In genomic region chr7:151820486-151821105, GRCh38 we compare ENCODE assay signal across 22 cellular contexts. TPM values are rescaled to one million over a fixed set of nuclear protein-coding genes. Genes with fewer than 3 reads are reported as not detected.
DNase-seq lines count a peak whose midpoint lies in the region; ATAC-seq and TF ChIP-seq lines count a peak whose summit lies in the region.
"Had no signal": no experiment of that assay in that cellular context is flagged by ENCODE, and none has a peak within 500 bp of the region (broad histone marks: within the 10 kb centered on the region; RNA-seq: fewer than 3 reads in every experiment).

No MANE protein-coding gene starts in this region.

- H3K4me3 ChIP-seq in CD4-positive, CD25-positive, alpha-beta regulatory T cell (ENCODE audit: low read depth, low read length) = no peak overlapping the region
- no peak overlapping the region for H3K4me3 ChIP-seq in hepatocyte
- H3K4me3 ChIP-seq in osteoblast (ENCODE audit: insufficient read depth, low read length) = no peak overlapping the region
- H3K4me3 ChIP-seq: GM23248, PC-9 had no signal

- no peak overlapping the region for H2AFZ ChIP-seq in hepatocyte
- no peak overlapping the region for H2AFZ ChIP-seq in osteoblast (ENCODE audit: low read length)
- H2AFZ ChIP-seq: GM23248, PC-9 had no signal

- DNase-seq in CD4-positive, CD25-positive, alpha-beta regulatory T cell = no peak
- no peak for DNase-seq in hepatocyte (ENCODE audit: low spot score)
- peak; percentile 65 for DNase-seq in osteoblast (ENCODE audit: insufficient read length, low spot score, missing footprints)
- no peak for DNase-seq in T-cell
- no peak for DNase-seq in stimulated activated naive CD8-positive, alpha-beta T cell treated with anti-CD3 and anti-CD28 coated beads, Interleukin-15, Interleukin-2, amounts not matched to agents 100 U/mL and 50 U/mL, for 24 hours
- no peak for DNase-seq in activated CD4-positive, alpha-beta T cell treated with anti-CD3 and anti-CD28 coated beads, Interleukin-2, amount 50 U/mL, for 4 hours
- DNase-seq: CD4-positive, alpha-beta memory T cell; COR-L47; DMS53; GM23248; H9; MM.1S; NCI-H2029; NCI-H446 treated with DMSO at 0.1 percent for 48 hours; NCI-H526; PC-9; RPMI8226; SHP77 had no signal

- no peaks in the 10 kb centered on the region for H4K20me1 ChIP-seq in hepatocyte (ENCODE audit: insufficient read depth, poor library complexity, severe bottlenecking)
- no peaks in the 10 kb centered on the region for H4K20me1 ChIP-seq in osteoblast (ENCODE audit: insufficient read depth, low read length)

- no peaks in the 10 kb centered on the region for H3K36me3 Mint-ChIP-seq in CD4-positive, CD25-positive, alpha-beta regulatory T cell
- H3K36me3 Mint-ChIP-seq in activated T-helper 17 cell treated with anti-CD3 and anti-CD28 coated beads, Interleukin-2, amount 50 U/mL, for 72 hours (ENCODE audit: low read depth) = no peaks in the 10 kb centered on the region
- peaks cover 13% of the 10 kb centered on the region for H3K36me3 Mint-ChIP-seq in T-cell
- H3K36me3 Mint-ChIP-seq: CD4-positive, alpha-beta memory T cell had no signal

- CTCF ChIA-PET in T-cell (lab: Charles Lee) = no interaction called here

- no peak overlapping the region for H3K27ac ChIP-seq in CD4-positive, CD25-positive, alpha-beta regulatory T cell (ENCODE audit: insufficient read depth, low read length, poor library complexity, severe bottlenecking)
- H3K27ac ChIP-seq in hepatocyte (peak overlapping the region; percentile 77), osteoblast (ENCODE audit: low read depth, low read length) (no peak overlapping the region)
- H3K27ac ChIP-seq: GM23248, KMS-11, PC-9 had no signal

- POLR2A ChIA-PET in T-cell (lab: Charles Lee) = no interaction called here

- no peaks in the 10 kb centered on the region for H3K36me3 ChIP-seq in CD4-positive, CD25-positive, alpha-beta regulatory T cell (ENCODE audit: control insufficient read depth, insufficient read depth, low read length)
- H3K36me3 ChIP-seq in hepatocyte (replicated peaks; ENCODE audit: insufficient read depth, low read depth) (no peaks in the 10 kb centered on the region), osteoblast (ENCODE audit: insufficient read depth, low read length) (no peaks in the 10 kb centered on the region)

- H3K9me2 ChIP-seq in hepatocyte (replicated peaks; ENCODE audit: insufficient read depth) = no peaks in the 10 kb centered on the region

- no peaks in the 10 kb centered on the region for H3K9me3 Mint-ChIP-seq in CD4-positive, CD25-positive, alpha-beta regulatory T cell
- no peaks in the 10 kb centered on the region for H3K9me3 Mint-ChIP-seq in activated T-helper 17 cell treated with anti-CD3 and anti-CD28 coated beads, Interleukin-2, amount 50 U/mL, for 72 hours
- H3K9me3 Mint-ChIP-seq in T-cell = no peaks in the 10 kb centered on the region
- H3K9me3 Mint-ChIP-seq: CD4-positive, alpha-beta memory T cell; H9; IgD-negative memory B cell had no signal

- TF ChIP-seq CTCF in hepatocyte (IDR thresholded peaks at IDR 0.05; ENCODE audit: poor library complexity) = no peak
- no peak for TF ChIP-seq CTCF in osteoblast (IDR thresholded peaks at IDR 0.05; ENCODE audit: extremely low read depth, low read depth, low read length)

- WGBS in hepatocyte (ENCODE audit: low lambda C conversion rate, missing lambda C conversion rate) = 72% methylated on average over 8 of the region's 19 CpGs

- H3K27me3 ChIP-seq in CD4-positive, CD25-positive, alpha-beta regulatory T cell (ENCODE audit: control insufficient read depth, insufficient read depth, low read length) = no peaks in the 10 kb centered on the region
- H3K27me3 ChIP-seq in hepatocyte (no peaks in the 10 kb centered on the region), osteoblast (ENCODE audit: insufficient read depth, low read length) (peaks cover 34% of the 10 kb centered on the region)

- H3K27me3 Mint-ChIP-seq in CD4-positive, CD25-positive, alpha-beta regulatory T cell = no peaks in the 10 kb centered on the region
- H3K27me3 Mint-ChIP-seq in activated T-helper 17 cell treated with anti-CD3 and anti-CD28 coated beads, Interleukin-2, amount 50 U/mL, for 72 hours = no peaks in the 10 kb centered on the region
- H3K27me3 Mint-ChIP-seq in T-cell = no peaks in the 10 kb centered on the region
- H3K27me3 Mint-ChIP-seq: CD4-positive, alpha-beta memory T cell; IgD-negative memory B cell had no signal

- H3K27ac Mint-ChIP-seq in CD4-positive, CD25-positive, alpha-beta regulatory T cell = peak overlapping the region in 2 of 3 donors; percentile 38 to 74
- H3K27ac Mint-ChIP-seq in activated T-helper 17 cell treated with anti-CD3 and anti-CD28 coated beads, Interleukin-2, amount 50 U/mL, for 72 hours = peak overlapping the region; percentile 4
- no peak overlapping the region for H3K27ac Mint-ChIP-seq in T-cell
- H3K27ac Mint-ChIP-seq: H9, IgD-negative memory B cell had no signal

- H3K4me3 Mint-ChIP-seq in CD4-positive, CD25-positive, alpha-beta regulatory T cell = no peak overlapping the region
- H3K4me3 Mint-ChIP-seq in activated T-helper 17 cell treated with anti-CD3 and anti-CD28 coated beads, Interleukin-2, amount 50 U/mL, for 72 hours = no peak overlapping the region
- H3K4me3 Mint-ChIP-seq in T-cell = no peak overlapping the region
- H3K4me3 Mint-ChIP-seq: CD4-positive, alpha-beta memory T cell; H9; IgD-negative memory B cell had no signal

- H3K4me2 ChIP-seq in hepatocyte = no peak overlapping the region
- H3K4me2 ChIP-seq in osteoblast (ENCODE audit: insufficient read depth, low read length) = no peak overlapping the region
- H3K4me2 ChIP-seq: KMS-11 had no signal

- no peaks in the 10 kb centered on the region for H3K9me3 ChIP-seq in CD4-positive, CD25-positive, alpha-beta regulatory T cell (ENCODE audit: control insufficient read depth in 2 of 2, low read length in 2 of 2)
- H3K9me3 ChIP-seq in hepatocyte (ENCODE audit: low read depth) (no peaks in the 10 kb centered on the region), osteoblast (ENCODE audit: low read depth, low read length) (no peaks in the 10 kb centered on the region)

- H3K4me1 ChIP-seq in CD4-positive, CD25-positive, alpha-beta regulatory T cell (ENCODE audit: control insufficient read depth, insufficient read depth, low read length, poor library complexity, severe bottlenecking) = no peaks in the 10 kb centered on the region
- H3K4me1 ChIP-seq in hepatocyte (ENCODE audit: insufficient read depth) (peaks cover 27% of the 10 kb centered on the region), osteoblast (ENCODE audit: insufficient read depth, low read length) (no peaks in the 10 kb centered on the region)

- H3K79me2 ChIP-seq in hepatocyte = no peaks in the 10 kb centered on the region
- H3K79me2 ChIP-seq in osteoblast (ENCODE audit: insufficient read depth, low read length) = no peaks in the 10 kb centered on the region

- H3K4me1 Mint-ChIP-seq in CD4-positive, CD25-positive, alpha-beta regulatory T cell = peaks cover 2 to 28% (median 9%) of the 10 kb centered on the region in 4 donors
- H3K4me1 Mint-ChIP-seq in activated T-helper 17 cell treated with anti-CD3 and anti-CD28 coated beads, Interleukin-2, amount 50 U/mL, for 72 hours = peaks cover 7% of the 10 kb centered on the region
- H3K4me1 Mint-ChIP-seq in T-cell = peaks cover 19 to 23% (median 21%) of the 10 kb centered on the region in 3 donors

- no peak for ATAC-seq in CD4-positive, CD25-positive, alpha-beta regulatory T cell (ENCODE audit: low read depth in 2 of 2)
- no peak for ATAC-seq in activated T-helper 17 cell treated with anti-CD3 and anti-CD28 coated beads, Interleukin-2, amount 50 U/mL, for 72 hours (replicated peaks)
- ATAC-seq in T-cell (replicated peaks in 1 of 4) = no peak
- ATAC-seq in stimulated activated naive CD8-positive, alpha-beta T cell treated with anti-CD3 and anti-CD28 coated beads, Interleukin-15, Interleukin-2, amounts not matched to agents 100 U/mL and 50 U/mL, for 24 hours = no peak
- no peak for ATAC-seq in HG02623 (IDR thresholded peaks at IDR 0.05; ENCODE audit: unreplicated experiment)

RNA-seq across cellular contexts. Expression of gene PRKAG2, which starts 56.3 kb away (rescaled TPM):
- total RNA-seq in CD4-positive, CD25-positive, alpha-beta regulatory T cell = 43.0 TPM
- polyA plus RNA-seq in CD4-positive, CD25-positive, alpha-beta regulatory T cell = 10 to 100 TPM; 19.9 to 26.2 (median 25.9) TPM
- total RNA-seq in activated T-helper 17 cell treated with anti-CD3 and anti-CD28 coated beads, Interleukin-2, amount 50 U/mL, for 72 hours = 10 to 100 TPM; 21.6 to 31.7 TPM
- total RNA-seq in hepatocyte (14.0 and 17.8 TPM in 2 replicates), osteoblast (20.6 TPM in 2 replicates), T-cell (10 to 100 TPM; 43.0 to 59.9 (median 49.3) TPM)
- polyA plus RNA-seq in hepatocyte = 21.8 and 23.4 TPM in 2 replicates

Comparison
In these comparisons a context has a peak if more than half of its experiments do, and no peak if none do; other contexts are left out.
1. H3K27ac Mint-ChIP-seq: peak in CD4-positive, CD25-positive, alpha-beta regulatory T cell (2 of 3) and activated T-helper 17 cell treated with anti-CD3 and anti-CD28 coated beads, Interleukin-2, amount 50 U/mL, for 72 hours (single experiment); none in T-cell (0 of 2).